In genomic region chr1:173475564-173476196, GRCh38 we compare ENCODE assay signal across 8 cellular contexts. TPM values are rescaled to one million over a fixed set of nuclear protein-coding genes. Genes with fewer than 3 reads are reported as not detected.
DNase-seq lines count a peak whose midpoint lies in the region; ATAC-seq and TF ChIP-seq lines count a peak whose summit lies in the region.

No MANE protein-coding gene starts in this region.

- peak overlapping the region; percentile 98 for H3K27ac ChIP-seq in lower lobe of right lung

- no peaks in the 10 kb centered on the region for H3K27me3 ChIP-seq in lower lobe of right lung (ENCODE audit: low read depth)

- peak in 1 of 2 donors; percentile 31 for ATAC-seq in lower lobe of right lung
- ATAC-seq in GM21825 (IDR thresholded peaks at IDR 0.05; ENCODE audit: unreplicated experiment): no peak
- no peak for ATAC-seq in HG02623 (IDR thresholded peaks at IDR 0.05; ENCODE audit: unreplicated experiment)

- no peak for TF ChIP-seq CTCF in MCF 10A (IDR thresholded peaks at IDR 0.05; ENCODE audit: unreplicated experiment)
- TF ChIP-seq CTCF in lower lobe of right lung (IDR thresholded peaks at IDR 0.05): no peak
- TF ChIP-seq CTCF in type B pancreatic cell (conservative IDR thresholded peaks at IDR 0.05): no peak

- peaks cover 51% of the 10 kb centered on the region for H3K4me1 Mint-ChIP-seq in MCF 10A (ENCODE audit: insufficient read depth, unreplicated experiment)
- H3K4me1 Mint-ChIP-seq in type B pancreatic cell (ENCODE audit: unreplicated experiment): peaks cover 36% of the 10 kb centered on the region

- H3K4me3 Mint-ChIP-seq in MCF 10A (ENCODE audit: unreplicated experiment): peak overlapping the region; percentile 97
- peak overlapping the region; percentile 93 for H3K4me3 Mint-ChIP-seq in type B pancreatic cell

- intact Hi-C loops in MCF 10A (cut with micrococcal nuclease) (loop anchor here (2.0 kb wide), 1 partner anchor 731 kb away; no protein-coding TSS in a partner anchor), lower lobe of right lung (cut with DNase I) (no loop called here)

- CTCF ChIA-PET in MCF 10A (lab: Yijun Ruan, JAX): interaction anchor here (0.6 to 7.4 kb wide), 14 partner anchors 9 to 1076 kb away, joined by 3 to 73 read pairs (median 4); partner anchors contain the start of genes CENPL, DARS2 and KLHL20

- peak overlapping the region; percentile 99 for H3K27ac Mint-ChIP-seq in MCF 10A (ENCODE audit: low read depth, unreplicated experiment)
- peak overlapping the region; percentile 79 for H3K27ac Mint-ChIP-seq in type B pancreatic cell

- H3K36me3 ChIP-seq in ES-I3 (ENCODE audit: insufficient read depth, low read length) (peaks cover 9% of the 10 kb centered on the region), lower lobe of right lung (peaks cover 4% of the 10 kb centered on the region)

- BruUV-seq in MCF 10A (replicated peaks; lab: Mats Ljungman, UMichigan): no TSS peak

- H3K4me3 ChIP-seq in lower lobe of right lung: peak overlapping the region; percentile 91

- peaks cover 18% of the 10 kb centered on the region for H3K4me1 ChIP-seq in ES-I3 (ENCODE audit: insufficient read depth, low read length)
- peaks cover 59% of the 10 kb centered on the region for H3K4me1 ChIP-seq in lower lobe of right lung

- peaks cover 15% of the 10 kb centered on the region for H3K36me3 Mint-ChIP-seq in MCF 10A (ENCODE audit: insufficient read depth, unreplicated experiment)
- peaks cover 26% of the 10 kb centered on the region for H3K36me3 Mint-ChIP-seq in type B pancreatic cell

- DNase-seq in NCI-H460 (ENCODE audit: extremely low read depth, low read depth) (peak; percentile 75), MCF 10A (ENCODE audit: unreplicated experiment) (peak; percentile 64), lower lobe of right lung (no peak), type B pancreatic cell (ENCODE audit: extremely low spot score, unreplicated experiment) (no peak), NCI-H2029 (lab: John Stamatoyannopoulos, UW) (no peak)

- H3K27me3 Mint-ChIP-seq in MCF 10A (ENCODE audit: insufficient read depth, unreplicated experiment) (no peaks in the 10 kb centered on the region), type B pancreatic cell (no peaks in the 10 kb centered on the region)

- H3K9me3 ChIP-seq in ES-I3 (ENCODE audit: control insufficient read depth, insufficient read depth, low read length) (peaks cover 14% of the 10 kb centered on the region; the same call in 1 of the 2 replicates), lower lobe of right lung (peaks cover 2% of the 10 kb centered on the region)

- POLR2A ChIA-PET in MCF 10A (lab: Yijun Ruan, JAX): interaction anchor here (0.5 to 5.1 kb wide), 28 partner anchors 9 to 733 kb away, joined by 3 to 181 read pairs (median 16); partner anchors contain the start of genes CENPL, DARS2, GAS5 and KLHL20

- peak overlapping the region; percentile 71 for H3K9ac ChIP-seq in ES-I3 (ENCODE audit: low read depth, low read length)

- no peaks in the 10 kb centered on the region for H3K9me3 Mint-ChIP-seq in MCF 10A (ENCODE audit: unreplicated experiment)
- H3K9me3 Mint-ChIP-seq in type B pancreatic cell: peaks cover 5% of the 10 kb centered on the region

RNA-seq across cellular contexts. Expression of gene PRDX6, which starts 1.5 kb away (rescaled TPM):
- total RNA-seq in NCI-H460 (2014; rRNA removed; shearing (Covaris generic)): 594 and 603 TPM in 2 replicates
- 309 and 361 TPM in 2 replicates for polyA plus RNA-seq in NCI-H460 (2014; cell fraction: nucleus; rRNA removed)
- total RNA-seq in MCF 10A (2022) (502 and 563 TPM in 2 replicates), lower lobe of right lung (187 TPM), type B pancreatic cell (ENCODE audit: low replicate concordance) (333 and 411 TPM in 2 replicates)

Comparison
In these comparisons a context has a peak if more than half of its experiments do, and no peak if none do; other contexts are left out.
1. DNase-seq: peak in NCI-H460 (single experiment) and MCF 10A (single experiment); none in lower lobe of right lung (single experiment), type B pancreatic cell (single experiment) and NCI-H2029 (single experiment).